ENCODE assay signal across 7 cellular contexts in the genomic region with DNA sequence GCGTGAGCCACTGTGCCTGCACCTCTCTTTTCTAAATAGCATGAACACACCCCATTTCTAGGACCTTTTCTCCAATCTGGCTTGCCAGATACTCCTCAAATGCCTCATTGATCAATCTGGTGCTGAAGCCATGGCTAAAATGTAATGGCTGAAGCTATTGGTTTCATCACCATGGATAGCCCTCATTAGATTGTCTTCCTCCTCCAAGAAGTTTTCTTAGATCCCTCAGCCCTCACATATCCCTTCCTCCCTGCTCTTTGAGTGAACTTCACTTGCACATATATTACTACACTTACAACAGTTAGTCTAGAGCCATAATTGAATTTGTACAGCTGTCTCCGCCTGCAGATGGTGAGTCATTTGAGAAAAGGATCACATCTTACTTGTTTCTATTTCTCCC.
"Had no signal": no experiment of that assay in that cellular context is flagged by ENCODE, and none has a peak within 500 bp of the region (broad histone marks: within the 10 kb centered on the region; RNA-seq: fewer than 3 reads in every experiment).

No MANE protein-coding gene starts in this region.

- DNase-seq: GM23248, GOT3, H7, HFFc6, KBM-7 had no signal

- ATAC-seq: HCT116, HepG2 had no signal
